19 cellular contexts compared by ENCODE assay signal in the genomic region with DNA sequence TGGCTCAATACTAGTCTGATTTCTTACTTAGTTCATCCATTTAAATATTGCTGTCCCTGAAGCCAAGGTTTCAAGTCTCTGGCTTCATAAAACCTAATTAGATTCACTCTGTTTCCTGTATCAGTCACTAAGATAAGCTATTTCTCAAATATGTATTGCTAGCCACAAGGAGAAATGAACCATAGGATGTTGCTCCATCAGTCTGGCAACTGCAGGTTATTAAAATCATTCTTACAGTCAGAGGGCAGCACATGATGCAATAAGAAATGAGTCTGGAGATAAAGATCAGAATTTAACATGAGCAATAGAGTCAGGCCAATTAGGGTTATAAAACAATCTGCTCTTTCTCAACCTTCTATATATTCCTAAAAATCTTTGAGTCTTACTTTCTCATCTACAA. TPM values are rescaled to one million over a fixed set of nuclear protein-coding genes. Genes with fewer than 3 reads are reported as not detected.
DNase-seq lines count a peak whose midpoint lies in the region; FAIRE-seq and TF ChIP-seq lines count a peak whose summit lies in the region.
"Had no signal": no experiment of that assay in that cellular context is flagged by ENCODE, and none has a peak within 500 bp of the region (broad histone marks: within the 10 kb centered on the region; RNA-seq: fewer than 3 reads in every experiment).

No MANE protein-coding gene starts in this region.

- CTCF ChIA-PET in PC-9 (lab: Charles Lee) = no interaction called here

- no peak overlapping the region for H2AFZ ChIP-seq in PC-9

- no peaks in the 10 kb centered on the region for H3K9me2 ChIP-seq in PC-9 (ENCODE audit: insufficient read depth)

- H3K4me1 ChIP-seq in PC-9 (replicated peaks; ENCODE audit: insufficient read depth) (peaks cover 11% of the 10 kb centered on the region), small intestine (ENCODE audit: control insufficient read depth in 2 of 2, insufficient read depth in 1 of 2, low read depth in 1 of 2, low read length in 1 of 2) (no peaks in the 10 kb centered on the region)
- H3K4me1 ChIP-seq: upper lobe of right lung had no signal

- no peaks in the 10 kb centered on the region for H3K4me1 Mint-ChIP-seq in activated T-cell treated with anti-CD3 and anti-CD28 coated beads, Interleukin-2, amount 50 U/mL, for 24 hours (ENCODE audit: low read depth)
- H3K4me1 Mint-ChIP-seq: T-cell had no signal

- H3K9me3 ChIP-seq in PC-9 (ENCODE audit: insufficient read depth, low read depth) (no peaks in the 10 kb centered on the region), small intestine (ENCODE audit: control insufficient read depth, low read depth) (no peaks in the 10 kb centered on the region)
- H3K9me3 ChIP-seq: esophagus muscularis mucosa, upper lobe of right lung had no signal

- DNase-seq in DMS 273 (lab: John Stamatoyannopoulos, UW; ENCODE audit: unreplicated experiment) (peak; percentile 30), DMS 273 treated with DMSO at 0.1 percent for 48 hours (lab: John Stamatoyannopoulos, UW) (no peak), PC-9 (peak in 1 of 2 experiments; percentile 73), fibroblast of gingiva (ENCODE audit: low read depth) (peak; percentile 89), small intestine (peak; percentile 79), GOT3 (lab: John Stamatoyannopoulos, UW) (no peak)
- no peak for DNase-seq in activated T-cell treated with anti-CD3 and anti-CD28 coated beads, Interleukin-2, amount 50 U/mL, for 24 hours
- DNase-seq in activated CD4-positive, CD25-positive, alpha-beta regulatory T cell (lab: John Stamatoyannopoulos, UW) = no peak
- DNase-seq: NCI-H1436; retina; stimulated activated CD4-positive, alpha-beta T cell treated with anti-CD3 and anti-CD28 coated beads, Interleukin-4, amount 100 ng/mL, for 1 hour; T-cell; upper lobe of right lung had no signal

- TF ChIP-seq CTCF in PC-9 (conservative IDR thresholded peaks at IDR 0.05) = no peak

- H3K4me2 ChIP-seq in PC-9 = peak overlapping the region; percentile 32

- H3K27ac Mint-ChIP-seq in activated T-cell treated with anti-CD3 and anti-CD28 coated beads, Interleukin-2, amount 50 U/mL, for 24 hours = no peak overlapping the region
- H3K27ac Mint-ChIP-seq: activated naive CD8-positive, alpha-beta T cell; T-cell had no signal

- no peaks in the 10 kb centered on the region for H3K79me2 ChIP-seq in PC-9 (ENCODE audit: low read depth)

- H3K4me3 ChIP-seq in PC-9 (no peak overlapping the region), small intestine (ENCODE audit: low read depth in 1 of 2, low read length in 2 of 2) (no peak overlapping the region)
- H3K4me3 ChIP-seq: coronary artery, esophagus muscularis mucosa, upper lobe of right lung had no signal

- no peak for FAIRE-seq in small intestine (lab: Jason Lieb, UNC)
- FAIRE-seq: H1 had no signal

- H3F3A ChIP-seq in PC-9 (ENCODE audit: insufficient read depth, low read depth) = no peaks in the 10 kb centered on the region

- H3K9me3 Mint-ChIP-seq in activated T-cell treated with anti-CD3 and anti-CD28 coated beads, Interleukin-2, amount 50 U/mL, for 24 hours = no peaks in the 10 kb centered on the region

- H3K36me3 Mint-ChIP-seq in activated T-cell treated with anti-CD3 and anti-CD28 coated beads, Interleukin-2, amount 50 U/mL, for 24 hours (ENCODE audit: low read depth) = no peaks in the 10 kb centered on the region
- H3K36me3 Mint-ChIP-seq: activated naive CD8-positive, alpha-beta T cell; T-cell had no signal

- H4K20me1 ChIP-seq in PC-9 (ENCODE audit: insufficient read depth) = no peaks in the 10 kb centered on the region

- intact Hi-C loops in PC-9 (cut with micrococcal nuclease; ENCODE audit: unreplicated experiment) = no loop called here

- POLR2A ChIA-PET in PC-9 (lab: Charles Lee; ENCODE audit: unreplicated experiment) = no interaction called here

- peak overlapping the region; percentile 40; the same call in 1 of the 2 replicates for H3K27ac ChIP-seq in PC-9
- H3K27ac ChIP-seq in small intestine (ENCODE audit: low read depth in 1 of 2, low read length in 1 of 2) = no peak overlapping the region
- H3K27ac ChIP-seq: 22Rv1, coronary artery, esophagus muscularis mucosa, upper lobe of right lung had no signal

- peaks cover 65% of the 10 kb centered on the region for H3K27me3 Mint-ChIP-seq in activated T-cell treated with anti-CD3 and anti-CD28 coated beads, Interleukin-2, amount 50 U/mL, for 24 hours

- H3K27me3 ChIP-seq in PC-9 (ENCODE audit: insufficient read depth, low read depth) = no peaks in the 10 kb centered on the region
- H3K27me3 ChIP-seq in small intestine (ENCODE audit: control insufficient read depth in 2 of 2, insufficient read depth in 2 of 2, low read length in 2 of 2) = no peaks in the 10 kb centered on the region
- H3K27me3 ChIP-seq: esophagus muscularis mucosa, upper lobe of right lung had no signal

- no TSS peak for BruUV-seq in PC-9 (replicated peaks; lab: Mats Ljungman, UMichigan)

- H3K36me3 ChIP-seq in PC-9 (ENCODE audit: low read depth) = no peaks in the 10 kb centered on the region
- H3K36me3 ChIP-seq in small intestine (ENCODE audit: control insufficient read depth in 2 of 2, insufficient read depth in 2 of 2, low read length in 2 of 2) = peaks cover 0 to 2% of the 10 kb centered on the region in 2 donors
- H3K36me3 ChIP-seq: esophagus muscularis mucosa, upper lobe of right lung had no signal

- H3K4me3 Mint-ChIP-seq in activated T-cell treated with anti-CD3 and anti-CD28 coated beads, Interleukin-2, amount 50 U/mL, for 24 hours = no peak overlapping the region
- H3K4me3 Mint-ChIP-seq: activated naive CD8-positive, alpha-beta T cell; T-cell had no signal

RNA-seq across cellular contexts. Expression of a gene that starts 7.2 kb away (rescaled TPM):
- total RNA-seq in PC-9 (2021) = not detected in 2 replicates
- 10 to 100 TPM in 2 of 3 donors, 1 to 10 TPM in 1; 2.1 to 21.6 (median 18.6) TPM for polyA plus RNA-seq in small intestine
- total RNA-seq: lung microvascular endothelial cell had no signal

Comparison
In these comparisons a context has a peak if more than half of its experiments do, and no peak if none do; other contexts are left out.
1. DNase-seq: peak in DMS 273 (single experiment), fibroblast of gingiva (single experiment) and small intestine (single experiment); none in DMS 273 treated with DMSO at 0.1 percent for 48 hours (single experiment), activated T-cell treated with anti-CD3 and anti-CD28 coated beads, Interleukin-2, amount 50 U/mL, for 24 hours (single experiment), activated CD4-positive, CD25-positive, alpha-beta regulatory T cell (0 of 4) and GOT3 (single experiment).